ENCODE assay signal across 26 cellular contexts in the genomic region with DNA sequence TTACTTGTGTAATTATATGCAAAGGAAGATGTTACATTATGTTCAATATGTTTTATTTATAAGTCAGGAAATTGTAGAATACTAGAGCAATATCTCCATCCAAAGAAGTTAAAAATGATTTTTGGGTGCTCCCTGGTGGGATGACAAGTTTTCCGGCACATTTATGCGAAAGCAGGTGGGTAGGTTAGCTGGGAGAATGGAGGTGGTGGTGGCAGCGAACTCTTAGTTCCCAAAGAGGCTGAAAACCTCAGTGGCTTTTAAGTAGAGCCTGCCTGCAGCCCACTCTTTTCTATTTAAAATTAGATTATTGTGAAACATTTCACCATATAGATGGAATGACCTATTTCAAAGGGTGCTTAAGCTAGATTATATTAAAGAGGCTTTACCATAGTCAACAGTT.
"Had no signal": no experiment of that assay in that cellular context is flagged by ENCODE, and none has a peak within 500 bp of the region (broad histone marks: within the 10 kb centered on the region; RNA-seq: fewer than 3 reads in every experiment).

No MANE protein-coding gene starts in this region.

- H3K4me3 Mint-ChIP-seq: immature natural killer cell; mesothelial cell of epicardium; naive B cell; natural killer cell; nephron progenitor cell; neural progenitor cell; stimulated activated naive B cell treated with anti-CD40 and anti-IgM and Interleukin-4, amounts not matched to agents 10 μg/mL and 1 μg/mL and 100 μg/mL, for 72 hours had no signal

- H3K36me3 Mint-ChIP-seq: immature natural killer cell, natural killer cell had no signal

- H3K27ac Mint-ChIP-seq: immature natural killer cell, mesothelial cell of epicardium, natural killer cell, nephron progenitor cell, neural progenitor cell, progenitor cell of endocrine pancreas had no signal

- H3K27me3 Mint-ChIP-seq: naive B cell; stimulated activated naive B cell treated with anti-CD40 and anti-IgM and Interleukin-4, amounts not matched to agents 10 μg/mL and 1 μg/mL and 100 μg/mL, for 72 hours had no signal

- ATAC-seq: natural killer cell; right cardiac atrium; sciatic nerve; stimulated activated naive B cell treated with anti-CD40 and anti-IgM and Interleukin-4, amounts not matched to agents 10 μg/mL and 1 μg/mL and 100 μg/mL, for 72 hours; stimulated activated naive CD8-positive, alpha-beta T cell treated with anti-CD3 and anti-CD28 coated beads, Interleukin-15, Interleukin-2, amounts not matched to agents 100 U/mL and 50 U/mL, for 24 hours had no signal

- H3K4me1 Mint-ChIP-seq: immature natural killer cell, mesothelial cell of epicardium, nephron progenitor cell, neural progenitor cell had no signal

- H3K9me3 Mint-ChIP-seq: immature natural killer cell; naive B cell; natural killer cell; stimulated activated naive B cell treated with anti-CD40 and anti-IgM and Interleukin-4, amounts not matched to agents 10 μg/mL and 1 μg/mL and 100 μg/mL, for 72 hours had no signal

- DNase-seq: hypothalamus; immature natural killer cell; kidney; left ventricle myocardium inferior; mesendoderm; naive B cell; natural killer cell; nephron progenitor cell; occipital lobe; retina; right cardiac atrium; stimulated activated CD4-positive, alpha-beta T cell treated with anti-CD3 and anti-CD28 coated beads, Interleukin-12 subunit alpha, Interleukin-12 subunit beta, amount 100 ng/mL, for 4 hours; stimulated activated CD4-positive, alpha-beta T cell treated with anti-CD3 and anti-CD28 coated beads, Interleukin-15, amount 100 ng/mL, for 24 hours; stimulated activated CD4-positive, alpha-beta T cell treated with anti-CD3 and anti-CD28 coated beads, Interleukin-2, amount 100 ng/mL, for 24 hours; stimulated activated CD4-positive, alpha-beta T cell treated with anti-CD3 and anti-CD28 coated beads, Interleukin-4, amount 100 ng/mL, for 1 hour; stimulated activated naive B cell treated with anti-CD40 and anti-IgM and Interleukin-4, amounts not matched to agents 10 μg/mL and 1 μg/mL and 100 μg/mL, for 72 hours; stimulated activated naive CD8-positive, alpha-beta T cell treated with anti-CD3 and anti-CD28 coated beads, Interleukin-15, Interleukin-2, amounts not matched to agents 100 U/mL and 50 U/mL, for 24 hours; stomach; testis; thyroid gland; transverse colon; upper lobe of left lung had no signal
